Comparison of ENCODE assay signal across 1 cellular context in the genomic region with DNA sequence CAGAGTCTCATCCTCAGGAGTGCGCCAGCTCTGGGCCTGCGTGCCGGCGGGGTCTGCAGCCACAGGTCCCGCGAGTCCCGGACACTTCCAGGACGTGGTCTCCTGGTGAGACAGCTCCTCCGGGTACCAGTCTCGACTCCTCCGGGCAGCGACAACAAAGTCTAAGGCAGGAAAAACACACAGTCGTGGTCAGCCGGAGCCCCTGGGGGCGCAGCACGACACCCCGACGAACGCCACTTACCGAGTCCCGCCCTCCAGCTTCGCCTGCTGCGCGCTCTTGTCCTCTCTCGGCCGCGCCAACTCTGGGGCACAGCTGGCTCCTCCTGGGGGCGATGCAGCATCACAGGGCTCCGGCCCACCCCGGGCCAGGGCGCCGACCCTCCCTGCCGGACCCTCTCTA.
TF ChIP-seq lines count a peak whose summit lies in the region.

No MANE protein-coding gene starts in this region.

TF ChIP-seq in GM12878, 131 proteins besides CTCF, POLR2A, EP300 and RAD21:
- no peak for TF ChIP-seq SMAD5 (IDR thresholded peaks at IDR 0.05; ENCODE audit: low read depth)
- TF ChIP-seq SMC3 (IDR thresholded peaks at IDR 0.05; ENCODE audit: borderline replicate concordance, low read length) = no peak
- TF ChIP-seq, protein P1, sequence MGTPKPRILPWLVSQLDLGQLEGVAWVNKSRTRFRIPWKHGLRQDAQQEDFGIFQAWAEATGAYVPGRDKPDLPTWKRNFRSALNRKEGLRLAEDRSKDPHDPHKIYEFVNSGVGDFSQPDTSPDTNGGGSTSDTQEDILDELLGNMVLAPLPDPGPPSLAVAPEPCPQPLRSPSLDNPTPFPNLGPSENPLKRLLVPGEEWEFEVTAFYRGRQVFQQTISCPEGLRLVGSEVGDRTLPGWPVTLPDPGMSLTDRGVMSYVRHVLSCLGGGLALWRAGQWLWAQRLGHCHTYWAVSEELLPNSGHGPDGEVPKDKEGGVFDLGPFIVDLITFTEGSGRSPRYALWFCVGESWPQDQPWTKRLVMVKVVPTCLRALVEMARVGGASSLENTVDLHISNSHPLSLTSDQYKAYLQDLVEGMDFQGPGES (IDR thresholded peaks at IDR 0.05) = no peak
- TF ChIP-seq SPI1 (IDR thresholded peaks at IDR 0.05; ENCODE audit: borderline replicate concordance, insufficient read depth, low read depth, low read length) = no peak
- no peak for TF ChIP-seq CBX5 (IDR thresholded peaks at IDR 0.05; ENCODE audit: low read depth)
- TF ChIP-seq FOXK2 (IDR thresholded peaks at IDR 0.05) = no peak
- TF ChIP-seq NFYA (IDR thresholded peaks at IDR 0.05; ENCODE audit: borderline replicate concordance, low read depth, low read length) = no peak
- TF ChIP-seq SIX5 (IDR thresholded peaks at IDR 0.05; ENCODE audit: low read depth, low read length, severe bottlenecking) = no peak
- no peak for TF ChIP-seq TCF3 (IDR thresholded peaks at IDR 0.05; ENCODE audit: borderline replicate concordance, insufficient read depth, low read depth, low read length)
- no peak for TF ChIP-seq PAX8 (IDR thresholded peaks at IDR 0.05)
- no peak for TF ChIP-seq POLR2AphosphoS5 (IDR thresholded peaks at IDR 0.05; ENCODE audit: low read length)
- TF ChIP-seq JUND (IDR thresholded peaks at IDR 0.05; ENCODE audit: low read depth, low read length) = no peak
- TF ChIP-seq POLR2AphosphoS2 (IDR thresholded peaks at IDR 0.05; ENCODE audit: low read depth, low read length) = no peak
- TF ChIP-seq, protein P2, sequence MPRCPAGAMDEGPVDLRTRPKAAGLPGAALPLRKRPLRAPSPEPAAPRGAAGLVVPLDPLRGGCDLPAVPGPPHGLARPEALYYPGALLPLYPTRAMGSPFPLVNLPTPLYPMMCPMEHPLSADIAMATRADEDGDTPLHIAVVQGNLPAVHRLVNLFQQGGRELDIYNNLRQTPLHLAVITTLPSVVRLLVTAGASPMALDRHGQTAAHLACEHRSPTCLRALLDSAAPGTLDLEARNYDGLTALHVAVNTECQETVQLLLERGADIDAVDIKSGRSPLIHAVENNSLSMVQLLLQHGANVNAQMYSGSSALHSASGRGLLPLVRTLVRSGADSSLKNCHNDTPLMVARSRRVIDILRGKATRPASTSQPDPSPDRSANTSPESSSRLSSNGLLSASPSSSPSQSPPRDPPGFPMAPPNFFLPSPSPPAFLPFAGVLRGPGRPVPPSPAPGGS (IDR thresholded peaks at IDR 0.05; ENCODE audit: borderline replicate concordance, insufficient read depth, low read depth, low read length, poor library complexity, severe bottlenecking) = no peak
- no peak for TF ChIP-seq CHD2 (IDR thresholded peaks at IDR 0.05; ENCODE audit: borderline replicate concordance, low read depth, low read length)
- TF ChIP-seq CEBPB (IDR thresholded peaks at IDR 0.05; ENCODE audit: borderline replicate concordance in 1 of 2, low read depth in 2 of 2, low read length in 2 of 2) = no peak
- TF ChIP-seq, protein P3, sequence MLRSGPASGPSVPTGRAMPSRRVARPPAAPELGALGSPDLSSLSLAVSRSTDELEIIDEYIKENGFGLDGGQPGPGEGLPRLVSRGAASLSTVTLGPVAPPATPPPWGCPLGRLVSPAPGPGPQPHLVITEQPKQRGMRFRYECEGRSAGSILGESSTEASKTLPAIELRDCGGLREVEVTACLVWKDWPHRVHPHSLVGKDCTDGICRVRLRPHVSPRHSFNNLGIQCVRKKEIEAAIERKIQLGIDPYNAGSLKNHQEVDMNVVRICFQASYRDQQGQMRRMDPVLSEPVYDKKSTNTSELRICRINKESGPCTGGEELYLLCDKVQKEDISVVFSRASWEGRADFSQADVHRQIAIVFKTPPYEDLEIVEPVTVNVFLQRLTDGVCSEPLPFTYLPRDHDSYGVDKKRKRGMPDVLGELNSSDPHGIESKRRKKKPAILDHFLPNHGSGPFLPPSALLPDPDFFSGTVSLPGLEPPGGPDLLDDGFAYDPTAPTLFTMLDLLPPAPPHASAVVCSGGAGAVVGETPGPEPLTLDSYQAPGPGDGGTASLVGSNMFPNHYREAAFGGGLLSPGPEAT (IDR thresholded peaks at IDR 0.05; ENCODE audit: low read depth) = no peak
- TF ChIP-seq, protein P4, sequence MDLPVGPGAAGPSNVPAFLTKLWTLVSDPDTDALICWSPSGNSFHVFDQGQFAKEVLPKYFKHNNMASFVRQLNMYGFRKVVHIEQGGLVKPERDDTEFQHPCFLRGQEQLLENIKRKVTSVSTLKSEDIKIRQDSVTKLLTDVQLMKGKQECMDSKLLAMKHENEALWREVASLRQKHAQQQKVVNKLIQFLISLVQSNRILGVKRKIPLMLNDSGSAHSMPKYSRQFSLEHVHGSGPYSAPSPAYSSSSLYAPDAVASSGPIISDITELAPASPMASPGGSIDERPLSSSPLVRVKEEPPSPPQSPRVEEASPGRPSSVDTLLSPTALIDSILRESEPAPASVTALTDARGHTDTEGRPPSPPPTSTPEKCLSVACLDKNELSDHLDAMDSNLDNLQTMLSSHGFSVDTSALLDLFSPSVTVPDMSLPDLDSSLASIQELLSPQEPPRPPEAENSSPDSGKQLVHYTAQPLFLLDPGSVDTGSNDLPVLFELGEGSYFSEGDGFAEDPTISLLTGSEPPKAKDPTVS (IDR thresholded peaks at IDR 0.05; ENCODE audit: low read depth, low read length) = no peak
